ENCODE assay signal across 25 cellular contexts in genomic region chr10:26173837-26174236, GRCh38. TPM values are rescaled to one million over a fixed set of nuclear protein-coding genes. Genes with fewer than 3 reads are reported as not detected.
"Had no signal": no experiment of that assay in that cellular context is flagged by ENCODE, and none has a peak within 500 bp of the region (broad histone marks: within the 10 kb centered on the region; RNA-seq: fewer than 3 reads in every experiment).

No MANE protein-coding gene starts in this region.

- H3K36me3 ChIP-seq: MG63, Peyer's patch, SJCRH30 had no signal

- H3K4me1 ChIP-seq: Peyer's patch, SJCRH30 had no signal

- H3K4me3 ChIP-seq: MG63, Peyer's patch, SJCRH30 had no signal

- H3K9me3 ChIP-seq: MG63, Peyer's patch, SJCRH30 had no signal

- DNase-seq: IMR-90, Karpas-422, KG1, MG63, NCI-H1092 treated with DMSO at 0.1 percent for 48 hours, NCI-H1436, NCI-H187, NCI-H2029, NCI-H2081 treated with DMSO at 0.1 percent for 48 hours, NCI-H2171, NCI-H226, NCI-H446, NCI-H510A, NCI-H524 treated with DMSO at 0.1 percent for 48 hours, NCI-H69, NCI-H774, PC-3, Peyer's patch, SHP77 treated with DMSO at 0.1 percent for 48 hours, SJCRH30 had no signal

- ATAC-seq: PC-3, Right ventricle myocardium inferior, SK-N-SH treated with all-trans-retinoic acid at 6 μM for 48 hours had no signal

- H3K27me3 ChIP-seq: Peyer's patch had no signal

- H3K27ac ChIP-seq: Peyer's patch, SJCRH30 had no signal

RNA-seq across cellular contexts. Expression of gene GAD2, which starts 42.7 kb away (rescaled TPM):
- total RNA-seq: HT-29; IMR-90; PC-3; Peyer's patch; Right ventricle myocardium inferior; RPMI7951; SJCRH30; T-helper 1 cell treated with Interleukin-12 subunit alpha and Interleukin-12 subunit beta and Interleukin-4 antibody, amounts not matched to agents 30 ng/mL and 1 ng/mL, for 36 hours had no signal
- polyA plus RNA-seq: IMR-90 had no signal
